Comparison of ENCODE assay signal across 37 cellular contexts in genomic region chr3:126578702-126579101, GRCh38. TPM values are rescaled to one million over a fixed set of nuclear protein-coding genes. Genes with fewer than 3 reads are reported as not detected.
"Had no signal": no experiment of that assay in that cellular context is flagged by ENCODE, and none has a peak within 500 bp of the region (broad histone marks: within the 10 kb centered on the region; RNA-seq: fewer than 3 reads in every experiment).

No MANE protein-coding gene starts in this region.

- H3K9me3 Mint-ChIP-seq: activated B cell treated with CpG ODN at 0.5 μM for 24 hours; activated CD4-positive, alpha-beta memory T cell treated with anti-CD3 and anti-CD28 coated beads, Interleukin-2, amount 10 ng/mL, durations not matched to agents 7 days and 5 days; activated naive CD4-positive, alpha-beta T cell treated with anti-CD3 and anti-CD28 coated beads, Interleukin-2, amount 10 ng/mL, durations not matched to agents 7 days and 5 days; activated naive CD8-positive, alpha-beta T cell treated with anti-CD3 and anti-CD28 coated beads, Interleukin-2, amount 50 U/mL, for 24 hours; T-cell had no signal

- FAIRE-seq: bronchial epithelial cell, K562, RCC 7860 had no signal

- H3K36me3 Mint-ChIP-seq: activated CD8-positive, alpha-beta memory T cell treated with anti-CD3 and anti-CD28 coated beads, Interleukin-2, amount 10 ng/mL, durations not matched to agents 7 days and 5 days; activated naive CD4-positive, alpha-beta T cell treated with anti-CD3 and anti-CD28 coated beads, Interleukin-2, amount 10 ng/mL, durations not matched to agents 7 days and 5 days; activated naive CD8-positive, alpha-beta T cell; T-cell had no signal

- H3K27ac Mint-ChIP-seq: activated B cell treated with CpG ODN at 0.5 μM for 24 hours; activated CD4-positive, alpha-beta memory T cell treated with anti-CD3 and anti-CD28 coated beads, Interleukin-2, amount 10 ng/mL, durations not matched to agents 7 days and 5 days; activated CD8-positive, alpha-beta memory T cell treated with anti-CD3 and anti-CD28 coated beads, Interleukin-2, amount 10 ng/mL, durations not matched to agents 7 days and 5 days; activated naive CD4-positive, alpha-beta T cell treated with anti-CD3 and anti-CD28 coated beads, Interleukin-2, amount 10 ng/mL, durations not matched to agents 7 days and 5 days; activated naive CD8-positive, alpha-beta T cell; activated naive CD8-positive, alpha-beta T cell treated with anti-CD3 and anti-CD28 coated beads, Interleukin-2, amount 50 U/mL, for 24 hours; brain; T-cell; T-helper 17 cell had no signal

- ATAC-seq: activated CD8-positive, alpha-beta memory T cell treated with anti-CD3 and anti-CD28 coated beads, Interleukin-2, amount 10 ng/mL, durations not matched to agents 7 days and 5 days; activated naive CD8-positive, alpha-beta T cell treated with anti-CD3 and anti-CD28 coated beads, Interleukin-2, amount 50 U/mL, for 24 hours; K562; PC-3; Right ventricle myocardium inferior; SK-N-SH treated with all-trans-retinoic acid at 6 μM for 48 hours; T-cell; T-helper 17 cell had no signal

- DNase-seq: activated B cell treated with CpG ODN at 0.5 μM for 24 hours; activated CD4-positive, alpha-beta memory T cell treated with anti-CD3 and anti-CD28 coated beads, Interleukin-2, amount 10 ng/mL, durations not matched to agents 7 days and 5 days; activated CD4-positive, alpha-beta T cell treated with anti-CD3 and anti-CD28 coated beads for 48 hours; activated CD4-positive, CD25-positive, alpha-beta regulatory T cell treated with anti-CD3 and anti-CD28 coated beads, Interleukin-2, amount 50 U/mL, for 72 hours; activated CD8-positive, alpha-beta memory T cell treated with anti-CD3 and anti-CD28 coated beads for 24 hours; activated CD8-positive, alpha-beta memory T cell treated with anti-CD3 and anti-CD28 coated beads, Interleukin-2, amount 10 ng/mL, durations not matched to agents 7 days and 5 days; activated CD8-positive, alpha-beta memory T cell treated with anti-CD3 and anti-CD28 coated beads, Interleukin-2, amount 50 U/mL, for 48 hours; activated effector memory CD4-positive, alpha-beta T cell treated with Interleukin-2 at 50 U/mL for 16 hours; activated naive CD4-positive, alpha-beta T cell treated with anti-CD3 and anti-CD28 coated beads, Interleukin-2, amount 10 ng/mL, durations not matched to agents 7 days and 5 days; activated naive CD8-positive, alpha-beta T cell treated with anti-CD3 and anti-CD28 coated beads, Interleukin-2, amount 50 U/mL, for 24 hours; activated T-cell treated with anti-CD3 and anti-CD28 coated beads, Interleukin-2, amount 50 U/mL, for 48 hours; anterior cingulate cortex; caudate nucleus; NCI-H1092 treated with DMSO at 0.1 percent for 48 hours; NCI-H1417; NCI-H146; NCI-H187 treated with DMSO at 0.1 percent for 48 hours; NCI-H2081; NCI-H510A; NCI-H526; NCI-H748 treated with DMSO at 0.1 percent for 48 hours; NK-92 treated with Interleukin-12 subunit alpha and Interleukin-12 subunit beta, amount 100 ng/mL, for 24 hours; PC-3; SIG-M5; T-cell; T-helper 17 cell had no signal

- H3K27ac ChIP-seq: RWPE1, VCaP had no signal

- H3K4me3 Mint-ChIP-seq: activated B cell treated with CpG ODN at 0.5 μM for 24 hours; activated CD4-positive, alpha-beta memory T cell treated with anti-CD3 and anti-CD28 coated beads, Interleukin-2, amount 10 ng/mL, durations not matched to agents 7 days and 5 days; activated CD8-positive, alpha-beta memory T cell treated with anti-CD3 and anti-CD28 coated beads, Interleukin-2, amount 10 ng/mL, durations not matched to agents 7 days and 5 days; activated naive CD4-positive, alpha-beta T cell treated with anti-CD3 and anti-CD28 coated beads, Interleukin-2, amount 10 ng/mL, durations not matched to agents 7 days and 5 days; activated naive CD8-positive, alpha-beta T cell; activated naive CD8-positive, alpha-beta T cell treated with anti-CD3 and anti-CD28 coated beads, Interleukin-2, amount 50 U/mL, for 24 hours; brain; T-cell; T-helper 17 cell had no signal

- H3K4me3 ChIP-seq: K562 had no signal

- H3K27me3 Mint-ChIP-seq: activated naive CD8-positive, alpha-beta T cell; activated naive CD8-positive, alpha-beta T cell treated with anti-CD3 and anti-CD28 coated beads, Interleukin-2, amount 50 U/mL, for 24 hours had no signal

- H3K4me1 Mint-ChIP-seq: activated B cell treated with CpG ODN at 0.5 μM for 24 hours; activated CD4-positive, alpha-beta memory T cell treated with anti-CD3 and anti-CD28 coated beads, Interleukin-2, amount 10 ng/mL, durations not matched to agents 7 days and 5 days; activated CD8-positive, alpha-beta memory T cell treated with anti-CD3 and anti-CD28 coated beads, Interleukin-2, amount 10 ng/mL, durations not matched to agents 7 days and 5 days; activated naive CD4-positive, alpha-beta T cell treated with anti-CD3 and anti-CD28 coated beads, Interleukin-2, amount 10 ng/mL, durations not matched to agents 7 days and 5 days; activated naive CD8-positive, alpha-beta T cell treated with anti-CD3 and anti-CD28 coated beads, Interleukin-2, amount 50 U/mL, for 24 hours; brain; T-cell had no signal

RNA-seq across cellular contexts. Expression of gene C3orf22, which starts 20.0 kb away (rescaled TPM):
- total RNA-seq: activated B cell treated with CpG ODN at 0.5 μM for 24 hours; activated CD4-positive, alpha-beta memory T cell treated with anti-CD3 and anti-CD28 coated beads, Interleukin-2, amount 10 ng/mL, durations not matched to agents 7 days and 5 days; activated CD8-positive, alpha-beta memory T cell treated with anti-CD3 and anti-CD28 coated beads, Interleukin-2, amount 10 ng/mL, durations not matched to agents 7 days and 5 days; bronchial epithelial cell; K562; M059J; PC-3; Right ventricle myocardium inferior; SK-MEL-5; T-cell; T-helper 17 cell had no signal
- polyA plus RNA-seq: K562 had no signal

RNA-seq across cellular contexts. Expression of gene CHST13, which starts 54.7 kb away (rescaled TPM):
- total RNA-seq: activated B cell treated with CpG ODN at 0.5 μM for 24 hours; activated CD4-positive, alpha-beta memory T cell treated with anti-CD3 and anti-CD28 coated beads, Interleukin-2, amount 10 ng/mL, durations not matched to agents 7 days and 5 days; activated CD8-positive, alpha-beta memory T cell treated with anti-CD3 and anti-CD28 coated beads, Interleukin-2, amount 10 ng/mL, durations not matched to agents 7 days and 5 days; bronchial epithelial cell; K562; M059J; PC-3 had no signal
- polyA plus RNA-seq: K562 had no signal
